In the genomic region with DNA sequence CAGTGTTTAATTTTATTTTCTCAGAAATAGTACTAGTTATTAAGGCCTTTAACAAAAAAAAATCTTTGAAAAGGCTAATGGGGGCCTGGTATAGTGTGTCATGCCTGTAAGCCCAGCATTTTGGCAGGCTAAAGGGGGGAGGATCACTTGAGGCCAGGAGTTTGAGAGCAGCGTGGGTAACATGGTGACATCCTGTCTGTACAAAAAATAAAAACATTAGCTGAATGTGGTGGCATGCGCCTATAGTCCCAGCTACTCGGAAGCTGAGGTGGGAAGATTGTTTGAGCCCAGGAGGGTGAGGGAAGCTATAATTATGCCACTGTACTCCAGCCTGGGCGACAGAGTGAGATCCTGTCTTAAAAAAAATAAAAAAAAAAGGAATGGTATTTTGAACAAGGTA, we compare ENCODE assay signal across 20 cellular contexts.
"Had no signal": no experiment of that assay in that cellular context is flagged by ENCODE, and none has a peak within 500 bp of the region (broad histone marks: within the 10 kb centered on the region; RNA-seq: fewer than 3 reads in every experiment).

No MANE protein-coding gene starts in this region.

- H3K27me3 ChIP-seq: cardiac muscle cell, tibial artery had no signal

- H3K9me3 Mint-ChIP-seq: activated T-cell treated with anti-CD3 and anti-CD28 coated beads, Interleukin-2, amount 50 U/mL, for 24 hours; activated T-helper 17 cell treated with anti-CD3 and anti-CD28 coated beads, Interleukin-2, amount 50 U/mL, for 72 hours; nephron progenitor cell; stimulated activated naive CD8-positive, alpha-beta T cell treated with anti-CD3 and anti-CD28 coated beads, Interleukin-15, amount 100 ng/mL, for 72 hours; WTC11 had no signal

- H3K36me3 ChIP-seq: cardiac muscle cell, tibial artery had no signal

- H3K36me3 Mint-ChIP-seq: WTC11 had no signal

- H3K4me3 Mint-ChIP-seq: activated naive CD8-positive, alpha-beta T cell; activated T-cell treated with anti-CD3 and anti-CD28 coated beads, Interleukin-2, amount 50 U/mL, for 24 hours; activated T-helper 17 cell treated with anti-CD3 and anti-CD28 coated beads, Interleukin-2, amount 50 U/mL, for 72 hours; nephron progenitor cell; stimulated activated naive CD8-positive, alpha-beta T cell treated with anti-CD3 and anti-CD28 coated beads, Interleukin-15, amount 100 ng/mL, for 72 hours; WTC11 had no signal

- H3K27ac ChIP-seq: cardiac muscle cell, epithelial cell of prostate, parathyroid adenoma, tibial artery had no signal

- DNase-seq: activated CD8-positive, alpha-beta memory T cell treated with anti-CD3 and anti-CD28 coated beads for 24 hours; activated CD8-positive, alpha-beta memory T cell treated with anti-CD3 and anti-CD28 coated beads, Interleukin-2, amount 50 U/mL, for 4 hours; activated naive CD4-positive, alpha-beta T cell; activated T-cell treated with anti-CD3 and anti-CD28 coated beads, Interleukin-2, amount 50 U/mL, for 24 hours; amniotic stem cell; foreskin fibroblast; hypothalamus; nephron progenitor cell; nucleus accumbens; stimulated activated CD4-positive, alpha-beta T cell treated with anti-CD3 and anti-CD28 coated beads, Interleukin-4, amount 100 ng/mL, for 24 hours; stimulated activated naive CD8-positive, alpha-beta T cell treated with anti-CD3 and anti-CD28 coated beads, Interleukin-15, amount 100 ng/mL, for 72 hours; T-helper 1 cell; T-helper 9 cell; tibial artery had no signal

- H3K27ac Mint-ChIP-seq: activated naive CD8-positive, alpha-beta T cell; activated T-cell treated with anti-CD3 and anti-CD28 coated beads, Interleukin-2, amount 50 U/mL, for 24 hours; activated T-helper 17 cell treated with anti-CD3 and anti-CD28 coated beads, Interleukin-2, amount 50 U/mL, for 72 hours; nephron progenitor cell had no signal

- H3K4me3 ChIP-seq: cardiac muscle cell, tibial artery had no signal

- H3K4me1 ChIP-seq: parathyroid adenoma had no signal

- H3K27me3 Mint-ChIP-seq: activated naive CD8-positive, alpha-beta T cell; activated T-cell treated with anti-CD3 and anti-CD28 coated beads, Interleukin-2, amount 50 U/mL, for 24 hours; activated T-helper 17 cell treated with anti-CD3 and anti-CD28 coated beads, Interleukin-2, amount 50 U/mL, for 72 hours; stimulated activated naive CD8-positive, alpha-beta T cell treated with anti-CD3 and anti-CD28 coated beads, Interleukin-15, amount 100 ng/mL, for 72 hours had no signal

- ATAC-seq: activated T-helper 17 cell treated with anti-CD3 and anti-CD28 coated beads, Interleukin-2, amount 50 U/mL, for 72 hours; stimulated activated naive CD8-positive, alpha-beta T cell treated with anti-CD3 and anti-CD28 coated beads, Interleukin-15, amount 100 ng/mL, for 72 hours; WTC11 had no signal

- H3K9me3 ChIP-seq: tibial artery had no signal
